In genomic region chr14:101730626-101731186, GRCh38 we compare ENCODE assay signal across 9 cellular contexts. TPM values are rescaled to one million over a fixed set of nuclear protein-coding genes. Genes with fewer than 3 reads are reported as not detected.
A peak's percentile ranks its signal among the peaks of the same experiment; 100 is the strongest.
DNase-seq lines count a peak whose midpoint lies in the region; ATAC-seq, FAIRE-seq and TF ChIP-seq lines count a peak whose summit lies in the region.
"Had no signal": no experiment of that assay in that cellular context is flagged by ENCODE, and none has a peak within 500 bp of the region (broad histone marks: within the 10 kb centered on the region; RNA-seq: fewer than 3 reads in every experiment).

No MANE protein-coding gene starts in this region.

- peaks cover 6 to 17% (median 16%) of the 10 kb centered on the region in 3 donors for H3K4me1 Mint-ChIP-seq in naive B cell

- POLR2A ChIA-PET in A549 (lab: Yijun Ruan, JAX) (interaction anchor here (0.9 to 1.2 kb wide), 3 partner anchors 9 to 80 kb away, joined by 3 to 4 read pairs (median 4); no protein-coding TSS in a partner anchor), SK-N-SH (lab: Yijun Ruan, JAX) (no interaction called here)

- H3K27ac ChIP-seq in A549 (peak overlapping the region; percentile 44 to 84), HUES64 (ENCODE audit: low read depth, low read length) (peak overlapping the region; percentile 70), caudate nucleus (ENCODE audit: low read depth, low read length) (peak overlapping the region; percentile 80), SK-N-SH (ENCODE audit: low read depth in 2 of 2, low read length in 1 of 2) (no peak overlapping the region)

- H3K36me3 Mint-ChIP-seq in naive B cell = no peaks in the 10 kb centered on the region

- H3K4me3 ChIP-seq in A549 (no peak overlapping the region), HUES64 (ENCODE audit: low read length) (no peak overlapping the region), SK-N-SH (ENCODE audit: low read depth in 2 of 2, low read length in 1 of 2) (no peak overlapping the region)

- TF ChIP-seq RAD21 in A549 (conservative IDR thresholded peaks at IDR 0.05 in 1 of 2, IDR thresholded peaks at IDR 0.05 in 1 of 2) = no peak
- no peak for TF ChIP-seq RAD21 in SK-N-SH (IDR thresholded peaks at IDR 0.05; ENCODE audit: low read length)

- DNase-seq in A549 (ENCODE audit: low read depth in 1 of 2, low spot score in 1 of 2) (no peak), caudate nucleus (lab: John Stamatoyannopoulos, UW) (no peak), naive B cell (no peak), AG20443 (ENCODE audit: low spot score) (no peak), SK-N-SH (no peak), GM19240 (ENCODE audit: insufficient read length, low spot score) (no peak)
- no peak for DNase-seq in activated CD8-positive, alpha-beta memory T cell treated with anti-CD3 and anti-CD28 coated beads, Interleukin-2, amount 50 U/mL, for 4 hours
- DNase-seq: activated gamma-delta T cell had no signal

- no peak overlapping the region for H2AFZ ChIP-seq in SK-N-SH (ENCODE audit: low read depth)

- peak overlapping the region in 5 of 8 donors; percentile 7 to 70 (median 50) for H3K4me3 Mint-ChIP-seq in naive B cell

- no peaks in the 10 kb centered on the region for H3K79me2 ChIP-seq in SK-N-SH (ENCODE audit: insufficient read depth)

- H3K9ac ChIP-seq in HUES64 (ENCODE audit: low read depth, low read length) (no peak overlapping the region), SK-N-SH (no peak overlapping the region)

- H3K4me1 ChIP-seq in A549 = peaks cover 18% of the 10 kb centered on the region
- H3K4me1 ChIP-seq in HUES64 (ENCODE audit: insufficient read depth, low read length) = peaks cover 22% of the 10 kb centered on the region
- H3K4me1 ChIP-seq in SK-N-SH (ENCODE audit: control insufficient read depth in 1 of 2, insufficient read depth in 2 of 2, low read depth in 1 of 2, low read length in 1 of 2) = no peaks in the 10 kb centered on the region; a peak in 1 of 4 replicates

- ATAC-seq in A549 (no peak), naive B cell (ENCODE audit: low read depth in 2 of 2) (no peak)

- peak overlapping the region; percentile 51 for H3K4me2 ChIP-seq in A549
- H3K4me2 ChIP-seq in SK-N-SH = no peak overlapping the region

- no peaks in the 10 kb centered on the region for H3F3A ChIP-seq in SK-N-SH (replicated peaks; ENCODE audit: insufficient read depth)

- CTCF ChIA-PET in A549 (lab: Yijun Ruan, JAX) (interaction anchor here (1.3 to 2.0 kb wide), 3 partner anchors 8 to 40 kb away, joined by 6 to 8 read pairs (median 7); no protein-coding TSS in a partner anchor), SK-N-SH (lab: Yijun Ruan, JAX) (interaction anchor here (0.8 to 1.5 kb wide), 3 partner anchors 13 to 1503 kb away, joined by 3 to 4 read pairs (median 3); no protein-coding TSS in a partner anchor)

- H3K27me3 Mint-ChIP-seq in naive B cell = peaks cover 5 to 14% (median 11%) of the 10 kb centered on the region in 3 donors

- peaks cover 0 to 3% (median 0%) of the 10 kb centered on the region in 7 donors for H3K9me3 Mint-ChIP-seq in naive B cell

- no peaks in the 10 kb centered on the region for H3K9me3 ChIP-seq in A549
- no peaks in the 10 kb centered on the region for H3K9me3 ChIP-seq in HUES64 (ENCODE audit: insufficient read depth, low read depth, low read length)
- no peaks in the 10 kb centered on the region for H3K9me3 ChIP-seq in SK-N-SH

- H4K20me1 ChIP-seq in SK-N-SH (ENCODE audit: insufficient read depth) = no peaks in the 10 kb centered on the region

- no peak for TF ChIP-seq POLR2A in A549 (IDR thresholded peaks at IDR 0.05; ENCODE audit: low read length)

- H3K27me3 ChIP-seq in HUES64 (ENCODE audit: insufficient read depth, low read length) (no peaks in the 10 kb centered on the region), SK-N-SH (ENCODE audit: insufficient read depth) (no peaks in the 10 kb centered on the region)

- WGBS in A549 (ENCODE audit: missing lambda C conversion rate) = 79% methylated on average over 3 of the region's 3 CpGs
- 69% methylated on average over 3 of the region's 3 CpGs for WGBS in HUES64
- 17% methylated on average over 3 of the region's 3 CpGs for WGBS in SK-N-SH (ENCODE audit: low lambda C conversion rate)

- FAIRE-seq in A549 (lab: Jason Lieb, UNC) = no peak

- H3K9me2 ChIP-seq in SK-N-SH = no peaks in the 10 kb centered on the region

- TF ChIP-seq EP300 in A549 (IDR thresholded peaks at IDR 0.05) (no peak), SK-N-SH (IDR thresholded peaks at IDR 0.05; ENCODE audit: borderline replicate concordance in 1 of 2, low read depth in 1 of 2, low read length in 1 of 2) (no peak)

- H3K36me3 ChIP-seq in HUES64 (ENCODE audit: insufficient read depth, low read length) (no peaks in the 10 kb centered on the region), SK-N-SH (replicated peaks in 1 of 2; ENCODE audit: control insufficient read depth in 1 of 2, insufficient read depth in 2 of 2, low read length in 1 of 2) (no peaks in the 10 kb centered on the region)

- TF ChIP-seq CTCF in A549 (IDR thresholded peaks at IDR 0.05) = no peak
- TF ChIP-seq CTCF in SK-N-SH (IDR thresholded peaks at IDR 0.05) = no peak

- H3K27ac Mint-ChIP-seq in naive B cell = peak overlapping the region in 2 of 6 donors; percentile 18 to 34

TF ChIP-seq in A549, 52 proteins besides CTCF, POLR2A, EP300 and RAD21:
- TF ChIP-seq HOXB5 (CRISPR knock-in tag; IDR thresholded peaks at IDR 0.05) (no peak), EHMT2 (IDR thresholded peaks at IDR 0.05; ENCODE audit: low read depth) (no peak), CBX8 (IDR thresholded peaks at IDR 0.05) (no peak), MYC (IDR thresholded peaks at IDR 0.05; ENCODE audit: borderline replicate concordance, low read length) (no peak), HOXA7 (CRISPR knock-in tag; IDR thresholded peaks at IDR 0.05) (no peak), CBX2 (IDR thresholded peaks at IDR 0.05; ENCODE audit: borderline replicate concordance, low read depth) (no peak), JUNB (IDR thresholded peaks at IDR 0.05) (no peak), CEBPB (IDR thresholded peaks at IDR 0.05) (no peak), CHD2 (IDR thresholded peaks at IDR 0.05; ENCODE audit: low read length, partially characterized antibody) (no peak), MAZ (IDR thresholded peaks at IDR 0.05; ENCODE audit: borderline replicate concordance, low read depth, low read length) (no peak), PHF8 (IDR thresholded peaks at IDR 0.05; ENCODE audit: borderline replicate concordance, low read depth) (no peak), NR3C1 (IDR thresholded peaks at IDR 0.05) (no peak)
- TF ChIP-seq, protein P1, sequence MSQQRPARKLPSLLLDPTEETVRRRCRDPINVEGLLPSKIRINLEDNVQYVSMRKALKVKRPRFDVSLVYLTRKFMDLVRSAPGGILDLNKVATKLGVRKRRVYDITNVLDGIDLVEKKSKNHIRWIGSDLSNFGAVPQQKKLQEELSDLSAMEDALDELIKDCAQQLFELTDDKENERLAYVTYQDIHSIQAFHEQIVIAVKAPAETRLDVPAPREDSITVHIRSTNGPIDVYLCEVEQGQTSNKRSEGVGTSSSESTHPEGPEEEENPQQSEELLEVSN (IDR thresholded peaks at IDR 0.05; ENCODE audit: borderline replicate concordance, low read depth) = no peak
TF ChIP-seq in A549: peak in this region for 0.

TF ChIP-seq in SK-N-SH, 30 proteins besides CTCF, POLR2A, EP300 and RAD21 (continues in another document):
- TF ChIP-seq CHD2 (IDR thresholded peaks at IDR 0.05; ENCODE audit: low read length, partially characterized antibody) = no peak
- TF ChIP-seq, protein P2, sequence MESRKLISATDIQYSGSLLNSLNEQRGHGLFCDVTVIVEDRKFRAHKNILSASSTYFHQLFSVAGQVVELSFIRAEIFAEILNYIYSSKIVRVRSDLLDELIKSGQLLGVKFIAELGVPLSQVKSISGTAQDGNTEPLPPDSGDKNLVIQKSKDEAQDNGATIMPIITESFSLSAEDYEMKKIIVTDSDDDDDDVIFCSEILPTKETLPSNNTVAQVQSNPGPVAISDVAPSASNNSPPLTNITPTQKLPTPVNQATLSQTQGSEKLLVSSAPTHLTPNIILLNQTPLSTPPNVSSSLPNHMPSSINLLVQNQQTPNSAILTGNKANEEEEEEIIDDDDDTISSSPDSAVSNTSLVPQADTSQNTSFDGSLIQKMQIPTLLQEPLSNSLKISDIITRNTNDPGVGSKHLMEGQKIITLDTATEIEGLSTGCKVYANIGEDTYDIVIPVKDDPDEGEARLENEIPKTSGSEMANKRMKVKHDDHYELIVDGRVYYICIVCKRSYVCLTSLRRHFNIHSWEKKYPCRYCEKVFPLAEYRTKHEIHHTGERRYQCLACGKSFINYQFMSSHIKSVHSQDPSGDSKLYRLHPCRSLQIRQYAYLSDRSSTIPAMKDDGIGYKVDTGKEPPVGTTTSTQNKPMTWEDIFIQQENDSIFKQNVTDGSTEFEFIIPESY (IDR thresholded peaks at IDR 0.05; ENCODE audit: borderline replicate concordance, low read depth) = no peak
- no peak for TF ChIP-seq SIN3A (IDR thresholded peaks at IDR 0.05; ENCODE audit: borderline replicate concordance, low read depth, low read length)
- TF ChIP-seq, protein P3, sequence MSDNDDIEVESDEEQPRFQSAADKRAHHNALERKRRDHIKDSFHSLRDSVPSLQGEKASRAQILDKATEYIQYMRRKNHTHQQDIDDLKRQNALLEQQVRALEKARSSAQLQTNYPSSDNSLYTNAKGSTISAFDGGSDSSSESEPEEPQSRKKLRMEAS (IDR thresholded peaks at IDR 0.05; ENCODE audit: low read depth) = no peak
- TF ChIP-seq SMC3 (IDR thresholded peaks at IDR 0.05; ENCODE audit: low read depth, low read length) = no peak
- TF ChIP-seq FOSL2 (IDR thresholded peaks at IDR 0.05; ENCODE audit: borderline replicate concordance, low read depth) = no peak
- no peak for TF ChIP-seq IRF3 (IDR thresholded peaks at IDR 0.05; ENCODE audit: low read depth, low read length)

RNA-seq across cellular contexts. Expression of gene PPP2R5C, which starts 30.8 kb away (rescaled TPM):
- polyA plus RNA-seq in A549 (2011; rRNA removed) (133 and 150 TPM in 2 replicates), A549 (2017; fragmentation: RNase III; extraction: RNeasy Plus Mini Kit Qiagen cat#74134 plus additional on column Dnase treatment) (73.7 to 75.3 TPM (median 74.8 TPM) in 3 replicates), naive B cell (ENCODE audit: low read depth in 6 of 6) (100 to 1,000 TPM in 1 of 6 donors, 10 to 100 TPM in 5; 64.5 to 117 (median 92.9) TPM), SK-N-SH (2012; rRNA removed) (43.7 and 61.0 TPM in 2 replicates)
- polyA plus RNA-seq in A549 (2012; cell fraction: cytosol; rRNA removed) = 38.6 and 39.4 TPM in 2 replicates
- 30.7 and 45.7 TPM in 2 replicates for polyA plus RNA-seq in A549 (2012; cell fraction: nucleus; rRNA removed)
- 85.5 and 89.5 TPM in 2 replicates for polyA minus RNA-seq in A549 (2011; rRNA and poly(A)+ RNA removed)
- polyA plus RNA-seq in HUES64 (2013, experiment 1 of 2) = 81.6 TPM
- 104 TPM for polyA plus RNA-seq in HUES64 (2013, experiment 2 of 2)
- 61.5 and 75.2 TPM in 2 replicates for polyA plus RNA-seq in SK-N-SH (2012; cell fraction: cytosol; rRNA removed)
- polyA plus RNA-seq in SK-N-SH (2012; cell fraction: nucleus; rRNA removed) = 40.4 and 72.7 TPM in 2 replicates

Comparison
In these comparisons a context has a peak if more than half of its experiments do, and no peak if none do; other contexts are left out.
1. H3K27ac ChIP-seq: peak in A549 (2 of 2), HUES64 (single experiment) and caudate nucleus (single experiment); none in SK-N-SH (0 of 2).